8 cellular contexts compared by ENCODE assay signal in the genomic region with DNA sequence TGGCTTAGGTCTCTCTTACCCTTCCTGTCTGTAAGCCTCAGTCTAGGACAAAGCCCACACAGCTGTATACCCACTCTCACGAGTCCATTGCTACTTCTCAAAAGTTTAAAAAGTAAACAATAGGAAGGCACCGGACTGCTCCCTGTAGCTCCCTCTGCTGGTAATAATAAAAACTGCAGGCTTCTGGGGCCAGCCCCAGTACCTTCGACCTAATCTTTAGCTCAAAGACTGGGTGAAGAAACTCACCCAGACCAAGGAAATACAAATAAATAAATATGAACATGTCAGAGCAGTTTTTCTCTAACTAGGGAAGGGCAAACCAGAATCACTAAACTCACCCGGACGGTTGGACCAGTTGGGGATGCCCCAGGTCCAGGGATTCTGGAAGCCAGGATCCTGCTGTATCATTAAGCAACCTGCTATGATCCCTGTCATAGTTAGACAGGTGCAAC. TPM values are rescaled to one million over a fixed set of nuclear protein-coding genes. Genes with fewer than 3 reads are reported as not detected.
DNase-seq lines count a peak whose midpoint lies in the region; ATAC-seq and TF ChIP-seq lines count a peak whose summit lies in the region.

No MANE protein-coding gene starts in this region.

- H3F3A ChIP-seq in SK-N-SH (replicated peaks; ENCODE audit: insufficient read depth) = peaks cover 12% of the 10 kb centered on the region

- POLR2A ChIA-PET in SK-N-SH (lab: Yijun Ruan, JAX) = interaction anchor here (0.5 to 1.8 kb wide), 6 partner anchors 10 to 610 kb away, joined by 3 to 7 read pairs (median 4); a partner anchor contains a TSS

- TF ChIP-seq EP300 in SK-N-SH (IDR thresholded peaks at IDR 0.05; ENCODE audit: borderline replicate concordance in 1 of 2, low read depth in 1 of 2, low read length in 1 of 2) (no peak), sigmoid colon (IDR thresholded peaks at IDR 0.05) (no peak)

- TF ChIP-seq CTCF in SK-N-SH (IDR thresholded peaks at IDR 0.05) (peak; percentile 96), cardiac muscle cell (IDR thresholded peaks at IDR 0.05; ENCODE audit: low read depth, low read length) (peak; percentile 89), sigmoid colon (IDR thresholded peaks at IDR 0.05) (peak; percentile 67 to 96 (median 82))

- H4K20me1 ChIP-seq in SK-N-SH (ENCODE audit: insufficient read depth) = no peaks in the 10 kb centered on the region; the same call in 1 of the 2 replicates

- no peak overlapping the region for H2AFZ ChIP-seq in SK-N-SH (ENCODE audit: low read depth)

- 16% methylated on average over 5 of the region's 5 CpGs for WGBS in SK-N-SH (ENCODE audit: low lambda C conversion rate)
- 5 to 26% methylated on average over 5 of the region's 5 CpGs for WGBS in sigmoid colon, 2 donors

- intact Hi-C loops in sigmoid colon (cut with DNase I) = loop anchor here (2.0 to 5.0 kb wide), 3 partner anchors 51 to 119 kb away; a partner anchor contains a TSS

- peaks cover 7 to 14% of the 10 kb centered on the region in 2 experiments; a peak in 3 of 4 replicates for H3K4me1 ChIP-seq in SK-N-SH (ENCODE audit: control insufficient read depth in 1 of 2, insufficient read depth in 2 of 2, low read depth in 1 of 2, low read length in 1 of 2)
- H3K4me1 ChIP-seq in cardiac muscle cell (ENCODE audit: low read depth) = peaks cover 8% of the 10 kb centered on the region
- peaks cover 0 to 28% (median 24%) of the 10 kb centered on the region in 4 donors for H3K4me1 ChIP-seq in sigmoid colon

- H3K4me2 ChIP-seq in SK-N-SH = no peak overlapping the region

- TF ChIP-seq POLR2A in sigmoid colon (IDR thresholded peaks at IDR 0.05) = no peak

- H3K27me3 ChIP-seq in SK-N-SH (ENCODE audit: insufficient read depth) (no peaks in the 10 kb centered on the region), cardiac muscle cell (no peaks in the 10 kb centered on the region), sigmoid colon (no peaks in the 10 kb centered on the region)

- no peak overlapping the region for H3K9ac ChIP-seq in SK-N-SH

- H3K79me2 ChIP-seq in SK-N-SH (ENCODE audit: insufficient read depth) = peaks cover 28% of the 10 kb centered on the region

- H3K36me3 ChIP-seq in SK-N-SH (replicated peaks in 1 of 2; ENCODE audit: control insufficient read depth in 1 of 2, insufficient read depth in 2 of 2, low read length in 1 of 2) = peaks cover 41 to 58% of the 10 kb centered on the region in 2 experiments
- H3K36me3 ChIP-seq in cardiac muscle cell = peaks cover 41% of the 10 kb centered on the region
- H3K36me3 ChIP-seq in sigmoid colon = peaks cover 21 to 79% (median 33%) of the 10 kb centered on the region in 4 donors

- ATAC-seq in HG03045 (IDR thresholded peaks at IDR 0.05; ENCODE audit: unreplicated experiment) = no peak
- no peak for ATAC-seq in HG02571 (IDR thresholded peaks at IDR 0.05; ENCODE audit: unreplicated experiment)

- H3K27ac ChIP-seq in SK-N-SH (ENCODE audit: low read depth in 2 of 2, low read length in 1 of 2) (peak overlapping the region in 1 of 2 experiments; percentile 30; a peak in 1 of 4 replicates), cardiac muscle cell (no peak overlapping the region), sigmoid colon (peak overlapping the region in 2 of 4 donors; percentile 7 to 40)

- DNase-seq in COR-L47 (lab: John Stamatoyannopoulos, UW) (peak; percentile 20), HPDE6-E6E7 (ENCODE audit: extremely low spot score) (peak; percentile 70), SK-N-SH (peak; percentile 80), cardiac muscle cell (ENCODE audit: low read depth in 1 of 2, low spot score in 1 of 2) (peak; percentile 62 to 70), sigmoid colon (peak; percentile 83)
- peak; percentile 61 for DNase-seq in activated naive CD4-positive, alpha-beta T cell treated with Interleukin-2 at 50 U/mL for 16 hours

- H3K9me3 ChIP-seq in SK-N-SH (no peaks in the 10 kb centered on the region), cardiac muscle cell (ENCODE audit: low read depth) (no peaks in the 10 kb centered on the region), sigmoid colon (no peaks in the 10 kb centered on the region)

- CTCF ChIA-PET in SK-N-SH (lab: Yijun Ruan, JAX) = interaction anchor here (0.6 to 3.4 kb wide), 56 partner anchors 9 to 291 kb away, joined by 3 to 33 read pairs (median 5); a partner anchor contains a TSS

- peak; percentile 64 for TF ChIP-seq RAD21 in SK-N-SH (IDR thresholded peaks at IDR 0.05; ENCODE audit: low read length)

- H3K4me3 ChIP-seq in SK-N-SH (ENCODE audit: low read depth in 2 of 2, low read length in 1 of 2) (no peak overlapping the region), cardiac muscle cell (no peak overlapping the region), sigmoid colon (no peak overlapping the region)

- no peaks in the 10 kb centered on the region for H3K9me2 ChIP-seq in SK-N-SH

TF ChIP-seq in SK-N-SH, 30 proteins besides CTCF, POLR2A, EP300 and RAD21:
- peak; percentile 53 for TF ChIP-seq SMC3 (IDR thresholded peaks at IDR 0.05; ENCODE audit: low read depth, low read length)
- TF ChIP-seq, protein P1, sequence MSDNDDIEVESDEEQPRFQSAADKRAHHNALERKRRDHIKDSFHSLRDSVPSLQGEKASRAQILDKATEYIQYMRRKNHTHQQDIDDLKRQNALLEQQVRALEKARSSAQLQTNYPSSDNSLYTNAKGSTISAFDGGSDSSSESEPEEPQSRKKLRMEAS (IDR thresholded peaks at IDR 0.05; ENCODE audit: low read depth) = no peak

RNA-seq across cellular contexts. Expression of a gene that starts 5.0 kb away (rescaled TPM):
- polyA plus RNA-seq in SK-N-SH (2012; rRNA removed) = 53.0 and 90.2 TPM in 2 replicates
- polyA plus RNA-seq in SK-N-SH (2012; cell fraction: cytosol; rRNA removed) = 32.6 and 36.7 TPM in 2 replicates
- polyA plus RNA-seq in SK-N-SH (2012; cell fraction: nucleus; rRNA removed) = 376 and 407 TPM in 2 replicates
- 109 and 168 TPM in 2 replicates for total RNA-seq in cardiac muscle cell
- polyA plus RNA-seq in cardiac muscle cell = 107 and 157 TPM in 2 replicates
- total RNA-seq in sigmoid colon = 10 to 100 TPM; 50.5 to 65.0 (median 57.2) TPM
- 10 to 100 TPM; 16.6 to 38.4 (median 30.1) TPM for polyA plus RNA-seq in sigmoid colon

RNA-seq across cellular contexts. Expression of a gene that starts 11.8 kb away (rescaled TPM):
- 58.2 and 63.5 TPM in 2 replicates for polyA plus RNA-seq in SK-N-SH (2012; rRNA removed)
- 36.4 and 45.3 TPM in 2 replicates for polyA plus RNA-seq in SK-N-SH (2012; cell fraction: cytosol; rRNA removed)
- polyA plus RNA-seq in SK-N-SH (2012; cell fraction: nucleus; rRNA removed) = 87.1 and 108 TPM in 2 replicates
- 170 and 285 TPM in 2 replicates for total RNA-seq in cardiac muscle cell
- 106 and 173 TPM in 2 replicates for polyA plus RNA-seq in cardiac muscle cell
- 10 to 100 TPM; 34.9 to 52.0 (median 45.5) TPM for total RNA-seq in sigmoid colon
- 10 to 100 TPM; 45.6 to 87.4 (median 56.5) TPM for polyA plus RNA-seq in sigmoid colon

RNA-seq across cellular contexts. Expression of a gene that starts 28.5 kb away (rescaled TPM):
- 88.1 and 99.5 TPM in 2 replicates for polyA plus RNA-seq in SK-N-SH (2012; rRNA removed)
- polyA plus RNA-seq in SK-N-SH (2012; cell fraction: cytosol; rRNA removed) = 58.0 and 74.0 TPM in 2 replicates
- 47.0 and 56.7 TPM in 2 replicates for polyA plus RNA-seq in SK-N-SH (2012; cell fraction: nucleus; rRNA removed)
- total RNA-seq in cardiac muscle cell = 52.3 and 55.1 TPM in 2 replicates
- polyA plus RNA-seq in cardiac muscle cell = 89.0 and 115 TPM in 2 replicates
- 10 to 100 TPM; 27.8 to 37.8 (median 36.2) TPM for total RNA-seq in sigmoid colon
- 100 to 1,000 TPM in 1 of 3 donors, 10 to 100 TPM in 2; 28.7 to 131 (median 33.0) TPM for polyA plus RNA-seq in sigmoid colon

RNA-seq across cellular contexts. Expression of a gene that starts 36.2 kb away (rescaled TPM):
- polyA plus RNA-seq in SK-N-SH (2012; rRNA removed) (112 and 158 TPM in 2 replicates), cardiac muscle cell (1,301 and 1,489 TPM in 2 replicates), sigmoid colon (1,000 to 10,000 TPM in 1 of 3 donors, 100 to 1,000 TPM in 2; 783 to 1,227 (median 854) TPM)
- 226 and 272 TPM in 2 replicates for polyA plus RNA-seq in SK-N-SH (2012; cell fraction: cytosol; rRNA removed)
- 69.9 and 72.9 TPM in 2 replicates for polyA plus RNA-seq in SK-N-SH (2012; cell fraction: nucleus; rRNA removed)
- total RNA-seq in cardiac muscle cell (285 and 435 TPM in 2 replicates), sigmoid colon (100 to 1,000 TPM in 1 of 4 donors, 10 to 100 TPM in 3; 73.7 to 124 (median 81.6) TPM)

RNA-seq across cellular contexts. Expression of a gene that starts 54.9 kb away (rescaled TPM):
- polyA plus RNA-seq in SK-N-SH (2012; rRNA removed) (1.7 TPM in 2 replicates), cardiac muscle cell (18.3 and 20.8 TPM in 2 replicates), sigmoid colon (10 to 100 TPM in 2 of 3 donors, 1 to 10 TPM in 1; 9.0 to 24.0 (median 16.1) TPM)
- polyA plus RNA-seq in SK-N-SH (2012; cell fraction: cytosol; rRNA removed) = 1.3 and 2.2 TPM in 2 replicates
- polyA plus RNA-seq in SK-N-SH (2012; cell fraction: nucleus; rRNA removed) = 0.82 and 0.92 TPM in 2 replicates
- total RNA-seq in cardiac muscle cell (21.1 and 23.0 TPM in 2 replicates), sigmoid colon (1 to 10 TPM; 3.7 to 4.8 (median 4.7) TPM)

Comparison
In these comparisons a context has a peak if more than half of its experiments do, and no peak if none do; other contexts are left out.
1. DNase-seq: peak in every context shown above with its lines; median percentile 83 in sigmoid colon; 80 in SK-N-SH; 70 in HPDE6-E6E7; 66 in cardiac muscle cell; 61 in activated naive CD4-positive, alpha-beta T cell treated with Interleukin-2 at 50 U/mL for 16 hours; 20 in COR-L47.